1 cellular context compared by ENCODE assay signal in the genomic region with DNA sequence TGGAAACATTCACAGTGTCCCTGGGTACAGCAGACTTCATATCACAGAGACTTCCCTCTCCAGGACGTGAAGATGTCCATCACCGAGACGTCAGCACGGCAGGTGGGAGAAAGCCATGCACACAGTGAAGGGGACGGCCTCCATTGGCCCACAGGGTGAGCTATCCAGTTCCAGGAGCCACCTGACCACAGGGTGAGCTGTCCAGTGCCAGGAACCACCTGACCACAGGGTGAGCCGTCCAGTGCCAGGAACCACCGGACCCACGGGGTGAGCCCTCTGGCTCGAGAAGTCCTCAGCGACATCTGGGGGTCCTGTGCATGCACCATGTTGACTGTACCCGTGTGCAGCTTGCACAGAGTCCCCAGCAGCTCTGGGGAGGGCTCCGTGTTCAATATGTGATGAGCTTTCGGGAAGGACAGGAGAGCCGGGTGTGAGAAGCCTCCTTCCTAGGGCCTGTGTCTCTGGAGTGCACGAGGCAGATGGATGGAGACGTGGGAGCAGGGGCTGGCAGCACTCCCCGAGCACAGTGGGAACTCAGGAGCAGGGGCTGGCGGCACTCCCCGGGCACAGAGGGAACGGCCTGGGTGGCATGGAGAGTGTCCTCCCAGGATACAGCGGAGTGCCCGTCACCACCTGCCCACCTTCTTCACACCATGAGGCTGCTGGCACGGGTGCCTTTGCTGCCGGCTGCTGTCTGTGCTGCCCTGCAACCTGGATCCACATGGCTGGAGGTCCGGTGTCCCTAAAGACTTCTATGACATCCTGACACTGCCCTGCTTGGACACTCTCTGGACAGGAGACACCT.
TF ChIP-seq lines count a peak whose summit lies in the region.

No MANE protein-coding gene starts in this region.

TF ChIP-seq in H1, 55 proteins besides CTCF, POLR2A, EP300 and RAD21:
- no peak for TF ChIP-seq TAF1 (IDR thresholded peaks at IDR 0.05; ENCODE audit: low read depth, low read length)
TF ChIP-seq in H1: peak in this region for 0.
